Comparison of ENCODE assay signal across 9 cellular contexts in genomic region chr1:86705633-86705985, GRCh38. TPM values are rescaled to one million over a fixed set of nuclear protein-coding genes. Genes with fewer than 3 reads are reported as not detected.
A peak's percentile ranks its signal among the peaks of the same experiment; 100 is the strongest.
DNase-seq lines count a peak whose midpoint lies in the region; ATAC-seq, FAIRE-seq and TF ChIP-seq lines count a peak whose summit lies in the region.
"Had no signal": no experiment of that assay in that cellular context is flagged by ENCODE, and none has a peak within 500 bp of the region (broad histone marks: within the 10 kb centered on the region; RNA-seq: fewer than 3 reads in every experiment).

No MANE protein-coding gene starts in this region.

- no peak for ATAC-seq in activated T-cell treated with anti-CD3 and anti-CD28 coated beads, Interleukin-2, amount 50 U/mL, for 4 hours
- ATAC-seq in right lobe of liver, result peak in 1 of 4 donors; percentile 1
- no peak for ATAC-seq in GM19023 (IDR thresholded peaks at IDR 0.05; ENCODE audit: unreplicated experiment)
- ATAC-seq in HG03175 (IDR thresholded peaks at IDR 0.05; ENCODE audit: unreplicated experiment), result no peak
- ATAC-seq in HG03342 (IDR thresholded peaks at IDR 0.05; ENCODE audit: unreplicated experiment), result no peak

- no peak for TF ChIP-seq EP300 in transverse colon (IDR thresholded peaks at IDR 0.05; ENCODE audit: low read depth)

- H4K20me1 ChIP-seq in astrocyte (ENCODE audit: insufficient read depth, low read length), result peaks cover 47% of the 10 kb centered on the region

- no peak for TF ChIP-seq CTCF in astrocyte (IDR thresholded peaks at IDR 0.05; ENCODE audit: insufficient read depth, low read depth, low read length)
- no peak for TF ChIP-seq CTCF in right lobe of liver (IDR thresholded peaks at IDR 0.05)
- TF ChIP-seq CTCF in transverse colon (IDR thresholded peaks at IDR 0.05), result no peak

- peaks cover 58% of the 10 kb centered on the region for H3K79me2 ChIP-seq in astrocyte (ENCODE audit: insufficient read depth, low read length)

- H2AFZ ChIP-seq in astrocyte (ENCODE audit: low read depth, low read length), result peak overlapping the region; percentile 95

- no peak for FAIRE-seq in astrocyte (lab: Jason Lieb, UNC)
- FAIRE-seq: G401.6 had no signal

- H3K4me3 Mint-ChIP-seq in activated T-cell treated with anti-CD3 and anti-CD28 coated beads, Interleukin-2, amount 50 U/mL, for 4 hours, result peak overlapping the region; percentile 98
- peak overlapping the region; percentile 100 for H3K4me3 Mint-ChIP-seq in astrocyte (ENCODE audit: unreplicated experiment)

- H3K4me1 ChIP-seq in astrocyte (ENCODE audit: insufficient read depth, low read length), result peaks cover 22% of the 10 kb centered on the region
- peaks cover 0 to 11% (median 0%) of the 10 kb centered on the region in 4 donors for H3K4me1 ChIP-seq in right lobe of liver
- peaks cover 7 to 50% (median 24%) of the 10 kb centered on the region in 4 donors for H3K4me1 ChIP-seq in transverse colon

- TF ChIP-seq POLR2A in right lobe of liver (IDR thresholded peaks at IDR 0.05), result no peak
- no peak for TF ChIP-seq POLR2A in transverse colon (IDR thresholded peaks at IDR 0.05)

- H3K27me3 Mint-ChIP-seq in activated T-cell treated with anti-CD3 and anti-CD28 coated beads, Interleukin-2, amount 50 U/mL, for 4 hours (ENCODE audit: low read depth), result no peaks in the 10 kb centered on the region
- H3K27me3 Mint-ChIP-seq in astrocyte (ENCODE audit: low read depth, unreplicated experiment), result no peaks in the 10 kb centered on the region

- peak overlapping the region; percentile 96 for H3K9ac ChIP-seq in astrocyte (ENCODE audit: low read length)

- H3K4me2 ChIP-seq in astrocyte (ENCODE audit: low read length), result peak overlapping the region; percentile 95

- H3K9me3 Mint-ChIP-seq in activated T-cell treated with anti-CD3 and anti-CD28 coated beads, Interleukin-2, amount 50 U/mL, for 4 hours, result no peaks in the 10 kb centered on the region
- no peaks in the 10 kb centered on the region for H3K9me3 Mint-ChIP-seq in astrocyte (ENCODE audit: unreplicated experiment)

- peak overlapping the region; percentile 92 for H3K4me3 ChIP-seq in astrocyte (ENCODE audit: insufficient read depth, low read depth, low read length)
- H3K4me3 ChIP-seq in right lobe of liver, result peak overlapping the region; percentile 78 to 89 (median 78)
- peak overlapping the region; percentile 61 to 87 (median 78) for H3K4me3 ChIP-seq in transverse colon

- intact Hi-C loops in right lobe of liver (cut with DNase I) (no loop called here), transverse colon (cut with DNase I; ENCODE audit: low total_unique reads) (loop anchor here (10.0 kb wide), 1 partner anchor 1121 kb away; the partner anchor contains the start of gene CCN1)

- WGBS in right lobe of liver (ENCODE audit: insufficient coverage, low coverage, low lambda C conversion rate, missing lambda C conversion rate), result 1% methylated on average over 4 of the region's 4 CpGs
- 0 to 3% methylated on average over 2 to 4 of the region's 4 CpGs for WGBS in transverse colon (ENCODE audit: low coverage in 1 of 2), 2 donors

- H3K27me3 ChIP-seq in astrocyte (ENCODE audit: insufficient read depth, low read length) (no peaks in the 10 kb centered on the region), right lobe of liver (no peaks in the 10 kb centered on the region), transverse colon (no peaks in the 10 kb centered on the region)

- peak overlapping the region; percentile 99 for H3K27ac Mint-ChIP-seq in astrocyte (ENCODE audit: unreplicated experiment)

- H3K36me3 Mint-ChIP-seq in activated T-cell treated with anti-CD3 and anti-CD28 coated beads, Interleukin-2, amount 50 U/mL, for 4 hours (ENCODE audit: insufficient read depth), result peaks cover 4% of the 10 kb centered on the region
- peaks cover 3% of the 10 kb centered on the region for H3K36me3 Mint-ChIP-seq in astrocyte (ENCODE audit: low read depth, unreplicated experiment)

- peak overlapping the region; percentile 96 for H3K27ac ChIP-seq in astrocyte (ENCODE audit: low read depth, low read length)
- peak overlapping the region; percentile 97 for H3K27ac ChIP-seq in right lobe of liver
- peak overlapping the region; percentile 92 to 100 (median 98) for H3K27ac ChIP-seq in transverse colon

- H3K9me3 ChIP-seq in astrocyte (ENCODE audit: insufficient read depth, low read depth, low read length) (no peaks in the 10 kb centered on the region), right lobe of liver (no peaks in the 10 kb centered on the region), transverse colon (no peaks in the 10 kb centered on the region)

- in situ Hi-C loops in transverse colon (cut with MboI; ENCODE audit: low pct_ligation_motif_present in 1 of 4, low pct_unique_long_range_greater_than_20kb in 1 of 4, low sequenced_read_pairs in 3 of 4), result loop anchor here in 1 of 4 donors (25.0 kb wide), 1 partner anchor 207 kb away; the partner anchor contains the start of genes HS2ST1 and SELENOF

- no peak for DNase-seq in activated T-cell treated with anti-CD3 and anti-CD28 coated beads, Interleukin-2, amount 50 U/mL, for 4 hours
- no peak for DNase-seq in activated T-cell treated with anti-CD3 and anti-CD28 coated beads, Interleukin-2, amount 50 U/mL, for 48 hours
- DNase-seq in astrocyte (ENCODE audit: low read depth) (no peak), right lobe of liver (no peak), transverse colon (peak; percentile 21)

- peaks cover 58% of the 10 kb centered on the region for H3K4me1 Mint-ChIP-seq in activated T-cell treated with anti-CD3 and anti-CD28 coated beads, Interleukin-2, amount 50 U/mL, for 4 hours (ENCODE audit: low read depth)
- H3K4me1 Mint-ChIP-seq in astrocyte (ENCODE audit: low read depth, unreplicated experiment), result peaks cover 10% of the 10 kb centered on the region

- H3K36me3 ChIP-seq in astrocyte (ENCODE audit: insufficient read depth, low read length) (peaks cover 1% of the 10 kb centered on the region), right lobe of liver (no peaks in the 10 kb centered on the region), transverse colon (no peaks in the 10 kb centered on the region)

RNA-seq across cellular contexts. Expression of gene SH3GLB1, which starts 1.2 kb away (rescaled TPM):
- total RNA-seq in activated T-cell treated with anti-CD3 and anti-CD28 coated beads, Interleukin-2, amount 50 U/mL, for 4 hours, result 10 to 100 TPM; 40.8 to 51.1 (median 42.1) TPM
- total RNA-seq in astrocyte (138 and 147 TPM in 2 replicates), right lobe of liver (10 to 100 TPM; 23.8 to 47.5 (median 29.1) TPM), transverse colon (10 to 100 TPM; 52.5 to 75.1 (median 63.4) TPM)
